ENCODE assay signal across 8 cellular contexts in the genomic region with DNA sequence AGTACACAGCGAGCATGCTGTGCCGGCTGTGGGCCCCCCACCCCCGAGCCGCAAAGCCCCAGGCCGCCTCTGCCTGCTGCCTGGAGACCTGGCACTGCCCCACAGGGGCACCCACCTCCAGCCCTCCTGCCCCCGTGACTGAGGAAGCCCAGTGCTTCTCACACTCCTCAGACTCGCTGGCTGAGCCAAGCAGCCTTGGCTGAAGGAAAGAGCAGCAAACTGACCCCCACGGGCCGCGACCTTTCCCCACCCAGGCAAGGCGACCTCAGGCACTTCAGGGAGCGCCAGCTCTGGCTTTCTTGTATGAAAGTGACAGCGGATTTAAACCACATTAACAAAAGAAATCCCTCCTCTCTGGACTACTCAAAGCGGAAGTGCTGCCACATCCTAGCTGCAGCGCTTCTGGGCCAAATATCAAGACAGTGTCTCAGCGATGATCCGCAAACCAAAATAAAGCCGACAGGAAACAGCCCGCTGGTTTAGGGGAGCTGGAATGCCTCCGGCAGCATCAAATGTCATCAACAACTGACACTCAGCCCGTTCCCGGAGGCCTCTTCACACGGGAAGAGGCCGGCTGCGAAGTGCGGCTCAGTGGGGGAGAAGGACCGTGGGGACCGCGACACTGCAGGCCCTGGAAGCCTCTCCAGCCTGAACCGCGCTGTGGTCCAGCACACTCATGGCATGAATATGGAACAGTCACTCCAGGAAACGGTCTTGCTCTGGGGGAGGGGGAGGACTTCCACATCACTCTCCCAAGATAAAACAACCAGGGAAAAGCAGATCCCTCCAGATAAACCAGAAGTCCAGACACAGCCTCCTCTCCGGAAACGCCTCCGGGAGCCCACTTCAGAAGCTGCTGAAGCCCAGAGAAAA. TPM values are rescaled to one million over a fixed set of nuclear protein-coding genes. Genes with fewer than 3 reads are reported as not detected.
DNase-seq lines count a peak whose midpoint lies in the region; ATAC-seq, FAIRE-seq and TF ChIP-seq lines count a peak whose summit lies in the region.

No MANE protein-coding gene starts in this region.

- H3K4me3 Mint-ChIP-seq in activated CD4-positive, alpha-beta memory T cell treated with anti-CD3 and anti-CD28 coated beads for 36 hours, result peak overlapping the region; percentile 97

- H3K4me3 ChIP-seq in endothelial cell of umbilical vein (replicated peaks in 1 of 3; ENCODE audit: insufficient read depth in 1 of 3, low read depth in 1 of 3, low read length in 3 of 3), result peak overlapping the region; percentile 31 to 86 (median 51)

- peaks cover 54% of the 10 kb centered on the region for H3K4me1 Mint-ChIP-seq in activated CD4-positive, alpha-beta memory T cell treated with anti-CD3 and anti-CD28 coated beads for 36 hours (ENCODE audit: low read depth)

- H3K4me2 ChIP-seq in endothelial cell of umbilical vein (ENCODE audit: insufficient read depth, low read length), result peak overlapping the region; percentile 66

- ATAC-seq in HG02798 (IDR thresholded peaks at IDR 0.05; ENCODE audit: poor library complexity, unreplicated experiment), result no peak

- TF ChIP-seq POLR2A in endothelial cell of umbilical vein (IDR thresholded peaks at IDR 0.05; ENCODE audit: low read depth, low read length), result peak; percentile 80

- H3K9me3 Mint-ChIP-seq in activated CD4-positive, alpha-beta memory T cell treated with anti-CD3 and anti-CD28 coated beads for 36 hours, result peaks cover 4% of the 10 kb centered on the region

- H3K79me2 ChIP-seq in endothelial cell of umbilical vein (ENCODE audit: control insufficient read depth, insufficient read depth, low read length), result peaks cover 57% of the 10 kb centered on the region

- no peak overlapping the region for H2AFZ ChIP-seq in endothelial cell of umbilical vein (ENCODE audit: low read depth, low read length)

- TF ChIP-seq CTCF in AG09319 (IDR thresholded peaks at IDR 0.05; ENCODE audit: low read depth, low read length) (no peak), endothelial cell of umbilical vein (IDR thresholded peaks at IDR 0.05; ENCODE audit: extremely low read depth in 1 of 2, insufficient read depth in 1 of 2, low read depth in 1 of 2, low read length in 2 of 2) (no peak)

- peak; percentile 95 for FAIRE-seq in endothelial cell of umbilical vein (lab: Jason Lieb, UNC)

- no peaks in the 10 kb centered on the region for H3K36me3 ChIP-seq in endothelial cell of umbilical vein (ENCODE audit: control insufficient read depth in 2 of 2, extremely low read depth in 1 of 2, insufficient read depth in 2 of 2, low read length in 2 of 2)

- POLR2A ChIA-PET in activated CD4-positive, alpha-beta memory T cell treated with anti-CD3 and anti-CD28 coated beads for 36 hours (lab: Charles Lee), result interaction anchor here (1.0 to 2.3 kb wide), 10 partner anchors 10 to 66 kb away, joined by 3 to 18 read pairs (median 6); no protein-coding TSS in a partner anchor
- POLR2A ChIA-PET in endothelial cell of umbilical vein (lab: Charles Lee), result interaction anchor here (1.6 to 2.6 kb wide), 2 partner anchors 12 to 31 kb away, joined by 4 to 10 read pairs; no protein-coding TSS in a partner anchor

- dilution Hi-C loops in endothelial cell of umbilical vein (cut with MboI; ENCODE audit: extremely low pct_ligation_motif_present, low sequenced_read_pairs), result no loop called here

- H3K9me1 ChIP-seq in endothelial cell of umbilical vein (replicated peaks; ENCODE audit: control insufficient read depth, extremely low read depth, insufficient read depth, low read length), result no peaks in the 10 kb centered on the region

- CTCF ChIA-PET in activated CD4-positive, alpha-beta memory T cell treated with anti-CD3 and anti-CD28 coated beads for 36 hours (lab: Charles Lee), result interaction anchor here (1.1 to 1.4 kb wide), 4 partner anchors 12 to 95 kb away, joined by 3 to 8 read pairs (median 4); no protein-coding TSS in a partner anchor
- CTCF ChIA-PET in endothelial cell of umbilical vein (lab: Charles Lee), result interaction anchor here (0.7 to 1.6 kb wide), 3 partner anchors 13 to 65 kb away, joined by 3 to 8 read pairs (median 5); no protein-coding TSS in a partner anchor

- H3K27me3 Mint-ChIP-seq in activated CD4-positive, alpha-beta memory T cell treated with anti-CD3 and anti-CD28 coated beads for 36 hours, result no peaks in the 10 kb centered on the region

- H3K27me3 ChIP-seq in endothelial cell of umbilical vein (ENCODE audit: control insufficient read depth in 2 of 2, insufficient read depth in 2 of 2, low read length in 2 of 2), result no peaks in the 10 kb centered on the region

- H3K4me1 ChIP-seq in endothelial cell of umbilical vein (ENCODE audit: control insufficient read depth, extremely low read depth, insufficient read depth, low read length), result peaks cover 43% of the 10 kb centered on the region

- H4K20me1 ChIP-seq in endothelial cell of umbilical vein (replicated peaks; ENCODE audit: control insufficient read depth, extremely low read depth, insufficient read depth, low read length), result no peaks in the 10 kb centered on the region

- H3K36me3 Mint-ChIP-seq in activated CD4-positive, alpha-beta memory T cell treated with anti-CD3 and anti-CD28 coated beads for 36 hours, result peaks cover 16% of the 10 kb centered on the region

- DNase-seq in AG09319 (ENCODE audit: extremely low read depth, low read depth) (peak; percentile 42), GM19240 (ENCODE audit: insufficient read length, low spot score) (peak; percentile 57), NCI-H226 (peak; percentile 68), endothelial cell of umbilical vein (ENCODE audit: low read depth, low spot score) (peak; percentile 74), middle frontal gyrus (ENCODE audit: extremely low spot score, low spot score) (peak; percentile 34)
- DNase-seq in activated CD4-positive, alpha-beta memory T cell treated with anti-CD3 and anti-CD28 coated beads for 36 hours, result peak; percentile 82

- BruUV-seq in endothelial cell of umbilical vein (replicated peaks; lab: Mats Ljungman, UMichigan), result TSS peak; percentile 46

- no peaks in the 10 kb centered on the region for H3K9me3 ChIP-seq in endothelial cell of umbilical vein (replicated peaks; ENCODE audit: control insufficient read depth, insufficient read depth, low read length)

- intact Hi-C loops in activated CD4-positive, alpha-beta memory T cell treated with anti-CD3 and anti-CD28 coated beads for 36 hours (cut with micrococcal nuclease), result loop anchor here (1.0 kb wide), 1 partner anchor 104 kb away; no protein-coding TSS in a partner anchor
- intact Hi-C loops in endothelial cell of umbilical vein (cut with micrococcal nuclease), result loop anchor here (1.0 to 2.0 kb wide), 3 partner anchors 16 to 180 kb away; no protein-coding TSS in a partner anchor

- peak overlapping the region; percentile 84 for H3K9ac ChIP-seq in endothelial cell of umbilical vein (replicated peaks; ENCODE audit: extremely low read depth, insufficient read depth, low read length)

- H3K27ac Mint-ChIP-seq in activated CD4-positive, alpha-beta memory T cell treated with anti-CD3 and anti-CD28 coated beads for 36 hours, result peak overlapping the region; percentile 93

- H3K27ac ChIP-seq in endothelial cell of umbilical vein (ENCODE audit: insufficient read depth, low read depth, low read length) (peak overlapping the region; percentile 87), temporal lobe (ENCODE audit: low read depth, low read length) (peak overlapping the region; percentile 40)

TF ChIP-seq in endothelial cell of umbilical vein, 7 proteins besides CTCF, POLR2A, EP300 and RAD21:
- no peak for TF ChIP-seq POLR2AphosphoS5 (IDR thresholded peaks at IDR 0.05; ENCODE audit: insufficient read depth, low read depth, low read length)
- TF ChIP-seq, protein P1, sequence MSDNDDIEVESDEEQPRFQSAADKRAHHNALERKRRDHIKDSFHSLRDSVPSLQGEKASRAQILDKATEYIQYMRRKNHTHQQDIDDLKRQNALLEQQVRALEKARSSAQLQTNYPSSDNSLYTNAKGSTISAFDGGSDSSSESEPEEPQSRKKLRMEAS (IDR thresholded peaks at IDR 0.05; ENCODE audit: insufficient read depth, insufficient read length), result peak; percentile 12
- peak; percentile 44 for TF ChIP-seq JUN (IDR thresholded peaks at IDR 0.05; ENCODE audit: borderline replicate concordance, insufficient read depth, insufficient read length, low read depth)
- TF ChIP-seq EZH2 (IDR thresholded peaks at IDR 0.05; ENCODE audit: borderline replicate concordance, low read depth, low read length, severe bottlenecking), result no peak
- peak; percentile 76 for TF ChIP-seq MYC (IDR thresholded peaks at IDR 0.05; ENCODE audit: low read depth, low read length)
- TF ChIP-seq GATA2 (IDR thresholded peaks at IDR 0.05; ENCODE audit: insufficient read depth, insufficient read length, low read depth, low read length), result peak; percentile 96
- peak; percentile 72 for TF ChIP-seq FOS (IDR thresholded peaks at IDR 0.05; ENCODE audit: borderline replicate concordance, insufficient read depth, low read length)

RNA-seq across cellular contexts. Expression of a gene that starts 1.5 kb away (rescaled TPM):
- total RNA-seq in activated CD4-positive, alpha-beta memory T cell treated with anti-CD3 and anti-CD28 coated beads for 36 hours, result 10 to 100 TPM; 45.9 to 49.3 TPM
- total RNA-seq in endothelial cell of umbilical vein (51.2 and 53.8 TPM in 2 replicates), temporal lobe (13.3 TPM)
- polyA plus RNA-seq in endothelial cell of umbilical vein, result 22.5 and 26.5 TPM in 2 replicates
- 35.6 and 36.3 TPM in 2 replicates for polyA plus RNA-seq in endothelial cell of umbilical vein (2011; cell fraction: cytosol; rRNA removed)
- 51.2 and 56.7 TPM in 2 replicates for polyA plus RNA-seq in endothelial cell of umbilical vein (2011; cell fraction: nucleus; rRNA removed)
- polyA plus RNA-seq in endothelial cell of umbilical vein (2012), result 41.1 and 42.8 TPM in 2 replicates
- 34.5 and 39.0 TPM in 2 replicates for polyA minus RNA-seq in endothelial cell of umbilical vein
- 5.5 TPM for polyA minus RNA-seq in endothelial cell of umbilical vein (2011; cell fraction: cytosol; rRNA and poly(A)+ RNA removed)
- polyA minus RNA-seq in endothelial cell of umbilical vein (2011; cell fraction: nucleus; rRNA and poly(A)+ RNA removed), result 20.8 and 28.6 TPM in 2 replicates

RNA-seq across cellular contexts. Expression of a gene that starts 48.1 kb away (rescaled TPM):
- not detected for total RNA-seq in activated CD4-positive, alpha-beta memory T cell treated with anti-CD3 and anti-CD28 coated beads for 36 hours
- total RNA-seq in endothelial cell of umbilical vein (not detected in 2 replicates), temporal lobe (not detected)
- 0.13 TPM in 1 of 2 replicates, not detected in the other for polyA plus RNA-seq in endothelial cell of umbilical vein
- polyA plus RNA-seq in endothelial cell of umbilical vein (2011; cell fraction: cytosol; rRNA removed), result not detected in 2 replicates
- polyA plus RNA-seq in endothelial cell of umbilical vein (2011; cell fraction: nucleus; rRNA removed), result not detected in 2 replicates
- polyA plus RNA-seq in endothelial cell of umbilical vein (2012), result not detected in 2 replicates
- not detected in 2 replicates for polyA minus RNA-seq in endothelial cell of umbilical vein
- polyA minus RNA-seq in endothelial cell of umbilical vein (2011; cell fraction: cytosol; rRNA and poly(A)+ RNA removed), result not detected
- not detected in 2 replicates for polyA minus RNA-seq in endothelial cell of umbilical vein (2011; cell fraction: nucleus; rRNA and poly(A)+ RNA removed)
